14 cellular contexts compared by ENCODE assay signal in the genomic region with DNA sequence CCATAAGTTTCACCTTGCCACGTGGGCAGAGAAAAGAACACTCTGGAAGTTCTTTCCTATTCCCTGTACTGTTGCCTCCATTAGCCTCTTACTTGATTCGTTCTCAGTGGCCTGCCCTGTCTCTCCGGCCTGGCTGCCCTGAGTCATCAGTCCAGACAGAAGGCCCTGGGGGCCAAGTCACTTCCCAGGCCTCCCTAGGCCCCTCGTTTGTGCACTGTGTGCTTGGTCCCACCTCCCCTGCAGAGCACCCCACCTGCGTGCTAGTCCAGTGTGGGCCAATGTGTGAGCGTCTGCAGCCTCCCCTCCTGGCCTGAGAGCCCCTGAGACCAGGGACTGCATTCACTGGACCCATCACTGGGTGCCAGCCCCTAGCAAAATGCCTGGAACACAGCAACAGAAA.
DNase-seq lines count a peak whose midpoint lies in the region; ATAC-seq and TF ChIP-seq lines count a peak whose summit lies in the region.
"Had no signal": no experiment of that assay in that cellular context is flagged by ENCODE, and none has a peak within 500 bp of the region (broad histone marks: within the 10 kb centered on the region; RNA-seq: fewer than 3 reads in every experiment).

No MANE protein-coding gene starts in this region.

- peaks cover 5% of the 10 kb centered on the region for H3K27me3 Mint-ChIP-seq in activated CD8-positive, alpha-beta T cell treated with anti-CD3 and anti-CD28 coated beads, Interleukin-2, amount 10 ng/mL, durations not matched to agents 7 days and 5 days (ENCODE audit: low read depth)
- H3K27me3 Mint-ChIP-seq in activated CD8-positive, alpha-beta T cell treated with anti-CD3 and anti-CD28 coated beads for 36 hours = peaks cover 25% of the 10 kb centered on the region

- peaks cover 18% of the 10 kb centered on the region for H3K4me1 Mint-ChIP-seq in activated CD8-positive, alpha-beta T cell treated with anti-CD3 and anti-CD28 coated beads, Interleukin-2, amount 10 ng/mL, durations not matched to agents 7 days and 5 days (ENCODE audit: low read depth)
- peaks cover 36% of the 10 kb centered on the region for H3K4me1 Mint-ChIP-seq in activated CD8-positive, alpha-beta T cell treated with anti-CD3 and anti-CD28 coated beads for 36 hours (ENCODE audit: low read depth)

- DNase-seq in activated CD8-positive, alpha-beta T cell treated with anti-CD3 and anti-CD28 coated beads, Interleukin-2, amount 10 ng/mL, durations not matched to agents 7 days and 5 days = no peak
- DNase-seq in activated CD8-positive, alpha-beta T cell treated with anti-CD3 and anti-CD28 coated beads for 36 hours = no peak
- DNase-seq in omental fat pad (ENCODE audit: low spot score) (no peak), uterus (no peak), foreskin fibroblast (no peak), H4 (ENCODE audit: low spot score) (no peak)
- DNase-seq: activated CD4-positive, alpha-beta T cell treated with anti-CD3 and anti-CD28 coated beads, Interleukin-2, amount 50 U/mL, for 48 hours; activated effector memory CD4-positive, alpha-beta T cell treated with anti-CD3 and anti-CD28 coated beads, Interleukin-2, amount 50 U/mL, for 16 hours; mesendoderm; NCI-H1694; NCI-H69 had no signal

- H3K27ac ChIP-seq in gastroesophageal sphincter = peak overlapping the region in 3 of 4 donors; percentile 67 to 79 (median 76)
- H3K27ac ChIP-seq in uterus = peak overlapping the region; percentile 60 to 65
- H3K27ac ChIP-seq: 22Rv1 had no signal

- ATAC-seq in activated CD8-positive, alpha-beta T cell treated with anti-CD3 and anti-CD28 coated beads, Interleukin-2, amount 10 ng/mL, durations not matched to agents 7 days and 5 days = no peak
- no peak for ATAC-seq in activated CD8-positive, alpha-beta T cell treated with anti-CD3 and anti-CD28 coated beads for 36 hours
- ATAC-seq in gastroesophageal sphincter = no peak
- peak; percentile 49 for ATAC-seq in omental fat pad (ENCODE audit: low FRiP score)
- ATAC-seq in GM21576 (IDR thresholded peaks at IDR 0.05; ENCODE audit: unreplicated experiment) = no peak

- POLR2A ChIA-PET in activated CD8-positive, alpha-beta T cell treated with anti-CD3 and anti-CD28 coated beads, Interleukin-2, amount 10 ng/mL, durations not matched to agents 7 days and 5 days (lab: Charles Lee) = no interaction called here
- POLR2A ChIA-PET in activated CD8-positive, alpha-beta T cell treated with anti-CD3 and anti-CD28 coated beads for 36 hours (lab: Charles Lee) = no interaction called here

- 67 to 77% methylated on average over 2 to 5 of the region's 6 CpGs for WGBS in gastroesophageal sphincter (ENCODE audit: low coverage in 1 of 2), 2 donors

- peak overlapping the region; percentile 33 for H3K27ac Mint-ChIP-seq in activated CD8-positive, alpha-beta T cell treated with anti-CD3 and anti-CD28 coated beads, Interleukin-2, amount 10 ng/mL, durations not matched to agents 7 days and 5 days
- H3K27ac Mint-ChIP-seq in activated CD8-positive, alpha-beta T cell treated with anti-CD3 and anti-CD28 coated beads for 36 hours = no peak overlapping the region

- H3K27me3 ChIP-seq in gastroesophageal sphincter = no peaks in the 10 kb centered on the region
- H3K27me3 ChIP-seq in uterus = no peaks in the 10 kb centered on the region

- TF ChIP-seq CTCF in activated CD8-positive, alpha-beta T cell treated with anti-CD3 and anti-CD28 coated beads for 36 hours (IDR thresholded peaks at IDR 0.05) = no peak
- no peak for TF ChIP-seq CTCF in gastroesophageal sphincter (IDR thresholded peaks at IDR 0.05)
- TF ChIP-seq CTCF in omental fat pad (IDR thresholded peaks at IDR 0.05) = no peak
- TF ChIP-seq CTCF in uterus (IDR thresholded peaks at IDR 0.05) = no peak
- no peak for TF ChIP-seq CTCF in foreskin fibroblast (IDR thresholded peaks at IDR 0.05; ENCODE audit: low read depth, low read length)

- peaks cover 0 to 45% (median 10%) of the 10 kb centered on the region in 3 donors for H3K4me1 ChIP-seq in gastroesophageal sphincter
- H3K4me1 ChIP-seq in uterus = no peaks in the 10 kb centered on the region

- no peaks in the 10 kb centered on the region for H3K36me3 Mint-ChIP-seq in activated CD8-positive, alpha-beta T cell treated with anti-CD3 and anti-CD28 coated beads, Interleukin-2, amount 10 ng/mL, durations not matched to agents 7 days and 5 days (ENCODE audit: low read depth)
- H3K36me3 Mint-ChIP-seq in activated CD8-positive, alpha-beta T cell treated with anti-CD3 and anti-CD28 coated beads for 36 hours (ENCODE audit: low read depth) = no peaks in the 10 kb centered on the region

- H3K4me3 Mint-ChIP-seq in activated CD8-positive, alpha-beta T cell treated with anti-CD3 and anti-CD28 coated beads, Interleukin-2, amount 10 ng/mL, durations not matched to agents 7 days and 5 days = no peak overlapping the region
- H3K4me3 Mint-ChIP-seq in activated CD8-positive, alpha-beta T cell treated with anti-CD3 and anti-CD28 coated beads for 36 hours = no peak overlapping the region

- H3K36me3 ChIP-seq in gastroesophageal sphincter (no peaks in the 10 kb centered on the region), uterus (no peaks in the 10 kb centered on the region)

- no peaks in the 10 kb centered on the region for H3K9me3 Mint-ChIP-seq in activated CD8-positive, alpha-beta T cell treated with anti-CD3 and anti-CD28 coated beads, Interleukin-2, amount 10 ng/mL, durations not matched to agents 7 days and 5 days (ENCODE audit: insufficient read depth)
- no peaks in the 10 kb centered on the region for H3K9me3 Mint-ChIP-seq in activated CD8-positive, alpha-beta T cell treated with anti-CD3 and anti-CD28 coated beads for 36 hours

- H3K4me3 ChIP-seq in gastroesophageal sphincter (no peak overlapping the region), uterus (no peak overlapping the region), foreskin fibroblast (ENCODE audit: low read depth in 1 of 2, low read length in 2 of 2) (no peak overlapping the region)

- TF ChIP-seq EP300 in gastroesophageal sphincter (IDR thresholded peaks at IDR 0.05) = no peak

- CTCF ChIA-PET in activated CD8-positive, alpha-beta T cell treated with anti-CD3 and anti-CD28 coated beads, Interleukin-2, amount 10 ng/mL, durations not matched to agents 7 days and 5 days (lab: Charles Lee) = interaction anchor here (1.0 to 1.3 kb wide), 2 partner anchors 10 to 12 kb away, joined by 3 to 5 read pairs; no protein-coding TSS in a partner anchor
- CTCF ChIA-PET in activated CD8-positive, alpha-beta T cell treated with anti-CD3 and anti-CD28 coated beads for 36 hours (lab: Charles Lee) = interaction anchor here (1.4 kb wide), 2 partner anchors 220 to 322 kb away, joined by 3 to 4 read pairs; no protein-coding TSS in a partner anchor

- no peak for TF ChIP-seq POLR2A in gastroesophageal sphincter (IDR thresholded peaks at IDR 0.05)
- no peak for TF ChIP-seq POLR2A in uterus (IDR thresholded peaks at IDR 0.05)

- intact Hi-C loops in activated CD8-positive, alpha-beta T cell treated with anti-CD3 and anti-CD28 coated beads for 36 hours (cut with micrococcal nuclease) = loop anchor here (10.0 kb wide), 1 partner anchor 328 kb away; no protein-coding TSS in a partner anchor
- intact Hi-C loops in uterus (cut with DNase I; ENCODE audit: low total_unique reads) = no loop called here

- H3K9me3 ChIP-seq in gastroesophageal sphincter (no peaks in the 10 kb centered on the region), uterus (no peaks in the 10 kb centered on the region)
